In the genomic region with DNA sequence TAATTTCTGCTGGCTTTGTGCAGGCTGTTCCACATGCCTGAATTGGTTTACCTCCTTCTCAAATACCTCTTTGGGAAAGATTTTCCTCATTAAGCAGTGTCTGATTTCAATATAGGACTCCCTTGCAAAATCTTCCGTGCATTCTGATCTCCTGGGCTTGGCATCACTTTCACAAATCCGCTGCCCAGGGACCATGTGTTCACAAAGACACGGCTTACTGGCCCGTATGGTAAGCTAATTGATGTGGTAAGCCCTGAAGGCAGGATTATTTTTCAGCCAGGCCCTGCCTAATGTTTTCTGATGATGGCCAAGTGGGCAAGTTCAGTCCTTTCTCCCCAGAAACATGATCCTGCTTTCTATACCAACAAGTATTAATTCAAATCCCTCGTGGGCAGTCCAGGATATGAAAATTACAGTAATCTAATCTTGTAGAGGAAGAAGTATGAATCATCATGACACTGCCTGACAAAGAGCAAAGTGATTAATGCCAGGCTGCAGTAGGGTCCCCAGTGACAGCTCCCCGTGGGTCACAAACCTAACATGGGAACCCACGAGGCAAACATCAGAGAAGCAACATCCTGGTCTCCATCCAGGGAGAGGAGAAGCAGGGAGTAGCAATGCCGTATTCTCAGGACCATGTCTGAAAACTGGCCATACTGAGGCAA, we compare ENCODE assay signal across 7 cellular contexts. TPM values are rescaled to one million over a fixed set of nuclear protein-coding genes. Genes with fewer than 3 reads are reported as not detected.
DNase-seq lines count a peak whose midpoint lies in the region; TF ChIP-seq lines count a peak whose summit lies in the region.

No MANE protein-coding gene starts in this region.

- H3K79me1 ChIP-seq in mesendoderm (ENCODE audit: low read length) = no peaks in the 10 kb centered on the region

- H3K9me3 ChIP-seq in PC-9 (ENCODE audit: insufficient read depth, low read depth) (no peaks in the 10 kb centered on the region), sigmoid colon (no peaks in the 10 kb centered on the region)

- H3F3A ChIP-seq in PC-9 (ENCODE audit: insufficient read depth, low read depth) = peaks cover 21% of the 10 kb centered on the region

- DNase-seq in HFF-Myc (ENCODE audit: extremely low read depth, low read depth) = peak; percentile 44
- peak; percentile 57 to 71 for DNase-seq in PC-9
- DNase-seq in epidermal melanocyte (ENCODE audit: insufficient read length, low spot score) = peak; percentile 43
- DNase-seq in sigmoid colon = peak; percentile 75
- no peak for DNase-seq in HuH-7.5 (ENCODE audit: low spot score)
- DNase-seq in mesendoderm = no peak
- no peak for DNase-seq in DMS79 (lab: John Stamatoyannopoulos, UW)

- H3K4me1 ChIP-seq in PC-9 (replicated peaks; ENCODE audit: insufficient read depth) (peaks cover 39% of the 10 kb centered on the region), sigmoid colon (peaks cover 0 to 99% (median 91%) of the 10 kb centered on the region in 4 donors), mesendoderm (ENCODE audit: control insufficient read depth, low read depth, low read length) (no peaks in the 10 kb centered on the region)

- no peak overlapping the region for H2AFZ ChIP-seq in PC-9

- POLR2A ChIA-PET in PC-9 (lab: Charles Lee; ENCODE audit: unreplicated experiment) = interaction anchor here (0.5 to 0.6 kb wide), 3 partner anchors 12 to 43 kb away, joined by 3 read pairs; no protein-coding TSS in a partner anchor

- no TSS peak for BruUV-seq in PC-9 (replicated peaks; lab: Mats Ljungman, UMichigan)

- no peak overlapping the region for H2BK5ac ChIP-seq in mesendoderm (ENCODE audit: low read length)

- no peaks in the 10 kb centered on the region for H4K20me1 ChIP-seq in PC-9 (ENCODE audit: insufficient read depth)

- H3K4me3 ChIP-seq in HFF-Myc (replicated peaks; ENCODE audit: low read depth, low read length) = peak overlapping the region; percentile 10; the same call in 1 of the 2 replicates
- no peak overlapping the region for H3K4me3 ChIP-seq in PC-9
- H3K4me3 ChIP-seq in sigmoid colon = no peak overlapping the region
- H3K4me3 ChIP-seq in mesendoderm (ENCODE audit: low read length) = no peak overlapping the region

- no peak for TF ChIP-seq CTCF in HFF-Myc (IDR thresholded peaks at IDR 0.05; ENCODE audit: low read depth, low read length, missing control alignments)
- TF ChIP-seq CTCF in PC-9 (conservative IDR thresholded peaks at IDR 0.05) = no peak
- TF ChIP-seq CTCF in sigmoid colon (IDR thresholded peaks at IDR 0.05) = no peak

- no peak overlapping the region for H3K4ac ChIP-seq in mesendoderm (ENCODE audit: low read depth, low read length)

- 46 to 52% methylated on average over 8 of the region's 8 CpGs for WGBS in sigmoid colon, 2 donors
- no CpG with 5 or more reads among the region's 8 CpGs for WGBS in mesendoderm (ENCODE audit: extremely low coverage, insufficient coverage, low lambda C conversion rate)

- no peak for TF ChIP-seq EP300 in sigmoid colon (IDR thresholded peaks at IDR 0.05)

- H3K9ac ChIP-seq in mesendoderm (ENCODE audit: low read length) = no peak overlapping the region

- no peak overlapping the region for H4K5ac ChIP-seq in mesendoderm (ENCODE audit: low read length)

- H4K8ac ChIP-seq in mesendoderm (ENCODE audit: low read depth, low read length) = no peak overlapping the region

- peak overlapping the region; percentile 14 for H3K4me2 ChIP-seq in PC-9
- no peak overlapping the region for H3K4me2 ChIP-seq in mesendoderm (ENCODE audit: low read length)

- H3K23ac ChIP-seq in mesendoderm (ENCODE audit: low read length) = no peak overlapping the region

- CTCF ChIA-PET in PC-9 (lab: Charles Lee) = no interaction called here

- intact Hi-C loops in PC-9 (cut with micrococcal nuclease; ENCODE audit: unreplicated experiment) (no loop called here), sigmoid colon (cut with DNase I) (no loop called here)

- no peak overlapping the region for H2BK120ac ChIP-seq in mesendoderm (ENCODE audit: low read depth, low read length)

- no peaks in the 10 kb centered on the region for H3K9me2 ChIP-seq in PC-9 (ENCODE audit: insufficient read depth)

- no peak overlapping the region for H2BK15ac ChIP-seq in mesendoderm (replicated peaks; ENCODE audit: low read depth)

- H3K18ac ChIP-seq in mesendoderm (ENCODE audit: low read length) = no peak overlapping the region

- peaks cover 79% of the 10 kb centered on the region for H3K79me2 ChIP-seq in PC-9 (ENCODE audit: low read depth)
- no peaks in the 10 kb centered on the region for H3K79me2 ChIP-seq in mesendoderm (ENCODE audit: control insufficient read depth, insufficient read depth, low read length)

- TF ChIP-seq POLR2A in sigmoid colon (IDR thresholded peaks at IDR 0.05) = no peak

- no peaks in the 10 kb centered on the region for H3K27me3 ChIP-seq in PC-9 (ENCODE audit: insufficient read depth, low read depth)
- no peaks in the 10 kb centered on the region for H3K27me3 ChIP-seq in sigmoid colon
- H3K27me3 ChIP-seq in mesendoderm (ENCODE audit: insufficient read depth, low read length, poor library complexity) = no peaks in the 10 kb centered on the region

- H3K27ac ChIP-seq in PC-9 = peak overlapping the region; percentile 51
- peak overlapping the region; percentile 78 to 90 (median 85) for H3K27ac ChIP-seq in sigmoid colon
- H3K27ac ChIP-seq in mesendoderm (ENCODE audit: low read depth, low read length) = no peak overlapping the region

- H3K36me3 ChIP-seq in PC-9 (ENCODE audit: low read depth) = no peaks in the 10 kb centered on the region
- peaks cover 0 to 12% (median 0%) of the 10 kb centered on the region in 4 donors for H3K36me3 ChIP-seq in sigmoid colon
- no peaks in the 10 kb centered on the region for H3K36me3 ChIP-seq in mesendoderm (ENCODE audit: control insufficient read depth, insufficient read depth, low read length)

- no peak overlapping the region for H3K56ac ChIP-seq in mesendoderm (ENCODE audit: low read length)

- no peak overlapping the region for H2AK5ac ChIP-seq in mesendoderm (ENCODE audit: low read length)

RNA-seq across cellular contexts. Expression of a gene that starts 11.6 kb away (rescaled TPM):
- 166 and 171 TPM in 2 replicates for total RNA-seq in PC-9 (2021)
- 1,000 to 10,000 TPM in 1 of 4 donors, 100 to 1,000 TPM in 3; 637 to 1,443 (median 763) TPM for total RNA-seq in sigmoid colon
- 10 to 100 TPM in 2 of 3 donors, 1 to 10 TPM in 1; 8.3 to 42.5 (median 10.8) TPM for polyA plus RNA-seq in sigmoid colon
- polyA plus RNA-seq in mesendoderm (2013, experiment 1 of 2) = 15.3 TPM
- polyA plus RNA-seq in mesendoderm (2013, experiment 2 of 2) = 15.0 TPM

Comparison
In these comparisons a context has a peak if more than half of its experiments do, and no peak if none do; other contexts are left out.
1. DNase-seq: peak in HFF-Myc (single experiment), PC-9 (2 of 2), epidermal melanocyte (single experiment) and sigmoid colon (single experiment); none in HuH-7.5 (single experiment), mesendoderm (single experiment) and DMS79 (single experiment).